ENCODE assay signal across 2 cellular contexts in genomic region chrX:55067180-55067579, GRCh38. TPM values are rescaled to one million over a fixed set of nuclear protein-coding genes. Genes with fewer than 3 reads are reported as not detected.
"Had no signal": no experiment of that assay in that cellular context is flagged by ENCODE, and none has a peak within 500 bp of the region (broad histone marks: within the 10 kb centered on the region; RNA-seq: fewer than 3 reads in every experiment).

No MANE protein-coding gene starts in this region.

RNA-seq across cellular contexts. Expression of gene PAGE2B, which starts 7.7 kb away (rescaled TPM):
- total RNA-seq: G401, GM12878 had no signal

RNA-seq across cellular contexts. Expression of gene PAGE2, which starts 21.6 kb away (rescaled TPM):
- total RNA-seq: G401, GM12878 had no signal

RNA-seq across cellular contexts. Expression of gene ALAS2, which starts 36.4 kb away (rescaled TPM):
- total RNA-seq: G401, GM12878 had no signal
- polyA plus RNA-seq: GM12878 had no signal
